Comparison of ENCODE assay signal across 1 cellular context in the genomic region with DNA sequence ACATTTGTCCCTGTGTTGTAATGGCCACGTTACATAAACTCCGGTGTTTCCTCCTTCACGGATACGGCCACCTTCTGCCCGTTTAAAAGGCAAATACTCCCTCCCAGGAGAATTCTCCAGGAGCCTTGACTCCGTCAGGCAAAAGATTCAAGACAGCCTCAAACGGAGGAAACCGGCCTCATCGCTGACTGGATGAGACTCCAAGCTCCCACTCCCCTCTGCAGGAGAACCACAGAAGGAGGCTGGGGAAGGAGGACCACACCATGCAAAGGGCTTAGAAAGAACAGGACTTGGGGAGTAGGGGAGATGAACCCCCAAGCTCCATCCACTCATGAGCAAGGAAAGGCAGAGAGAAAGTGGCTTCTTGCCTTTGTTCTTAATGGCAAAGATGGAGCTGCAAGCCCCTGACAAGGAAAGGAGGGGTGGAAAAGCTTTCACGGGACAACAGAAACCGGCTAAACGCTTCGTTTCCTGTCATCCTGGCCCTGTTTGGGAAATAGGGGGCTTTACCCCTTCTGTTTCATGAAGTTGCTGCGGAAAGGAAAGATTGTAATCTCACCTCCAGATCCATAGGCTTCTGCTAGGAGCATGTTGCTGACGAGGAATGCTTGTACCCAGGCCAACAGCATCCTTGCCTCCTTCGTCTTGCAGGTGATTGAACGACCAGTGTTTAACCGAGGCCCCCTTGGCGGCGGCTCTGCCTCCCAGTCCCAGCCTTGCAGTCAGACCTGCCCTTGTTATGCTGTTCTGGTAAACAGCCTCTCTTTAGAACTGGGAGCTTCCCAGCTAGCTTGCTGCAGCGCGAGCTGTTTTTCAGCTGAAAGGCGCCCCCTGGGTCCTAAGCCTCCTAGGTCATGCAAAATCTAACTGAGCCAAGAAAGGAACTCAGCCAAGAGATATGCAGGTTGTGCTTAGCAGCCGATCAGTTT.
TF ChIP-seq lines count a peak whose summit lies in the region.

A gene with protein sequence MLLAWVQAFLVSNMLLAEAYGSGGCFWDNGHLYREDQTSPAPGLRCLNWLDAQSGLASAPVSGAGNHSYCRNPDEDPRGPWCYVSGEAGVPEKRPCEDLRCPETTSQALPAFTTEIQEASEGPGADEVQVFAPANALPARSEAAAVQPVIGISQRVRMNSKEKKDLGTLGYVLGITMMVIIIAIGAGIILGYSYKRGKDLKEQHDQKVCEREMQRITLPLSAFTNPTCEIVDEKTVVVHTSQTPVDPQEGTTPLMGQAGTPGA (minus strand): TSS at position 773 of the 929 bp plus-strand sequence. CDS start 144 bp downstream, at position 629.

TF ChIP-seq in HepG2, 621 proteins besides CTCF, POLR2A, EP300 and RAD21 (continued from another document and continues in another):
- TF ChIP-seq, protein P1, sequence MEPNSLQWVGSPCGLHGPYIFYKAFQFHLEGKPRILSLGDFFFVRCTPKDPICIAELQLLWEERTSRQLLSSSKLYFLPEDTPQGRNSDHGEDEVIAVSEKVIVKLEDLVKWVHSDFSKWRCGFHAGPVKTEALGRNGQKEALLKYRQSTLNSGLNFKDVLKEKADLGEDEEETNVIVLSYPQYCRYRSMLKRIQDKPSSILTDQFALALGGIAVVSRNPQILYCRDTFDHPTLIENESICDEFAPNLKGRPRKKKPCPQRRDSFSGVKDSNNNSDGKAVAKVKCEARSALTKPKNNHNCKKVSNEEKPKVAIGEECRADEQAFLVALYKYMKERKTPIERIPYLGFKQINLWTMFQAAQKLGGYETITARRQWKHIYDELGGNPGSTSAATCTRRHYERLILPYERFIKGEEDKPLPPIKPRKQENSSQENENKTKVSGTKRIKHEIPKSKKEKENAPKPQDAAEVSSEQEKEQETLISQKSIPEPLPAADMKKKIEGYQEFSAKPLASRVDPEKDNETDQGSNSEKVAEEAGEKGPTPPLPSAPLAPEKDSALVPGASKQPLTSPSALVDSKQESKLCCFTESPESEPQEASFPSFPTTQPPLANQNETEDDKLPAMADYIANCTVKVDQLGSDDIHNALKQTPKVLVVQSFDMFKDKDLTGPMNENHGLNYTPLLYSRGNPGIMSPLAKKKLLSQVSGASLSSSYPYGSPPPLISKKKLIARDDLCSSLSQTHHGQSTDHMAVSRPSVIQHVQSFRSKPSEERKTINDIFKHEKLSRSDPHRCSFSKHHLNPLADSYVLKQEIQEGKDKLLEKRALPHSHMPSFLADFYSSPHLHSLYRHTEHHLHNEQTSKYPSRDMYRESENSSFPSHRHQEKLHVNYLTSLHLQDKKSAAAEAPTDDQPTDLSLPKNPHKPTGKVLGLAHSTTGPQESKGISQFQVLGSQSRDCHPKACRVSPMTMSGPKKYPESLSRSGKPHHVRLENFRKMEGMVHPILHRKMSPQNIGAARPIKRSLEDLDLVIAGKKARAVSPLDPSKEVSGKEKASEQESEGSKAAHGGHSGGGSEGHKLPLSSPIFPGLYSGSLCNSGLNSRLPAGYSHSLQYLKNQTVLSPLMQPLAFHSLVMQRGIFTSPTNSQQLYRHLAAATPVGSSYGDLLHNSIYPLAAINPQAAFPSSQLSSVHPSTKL (CRISPR knock-in tag; IDR thresholded peaks at IDR 0.05), result peak; percentile 37; the same call in 1 of the 2 replicates
- TF ChIP-seq ZFP36L1 (CRISPR knock-in tag; IDR thresholded peaks at IDR 0.05) (peak; percentile 56; the same call in 1 of the 2 replicates), FOXO1 (CRISPR knock-in tag; IDR thresholded peaks at IDR 0.05) (peak; percentile 92), MXD4 (CRISPR knock-in tag; IDR thresholded peaks at IDR 0.05) (0 out of 2 replicates have a peak, but pooled peaks have one; percentile 20), KMT2A (CRISPR knock-in tag; IDR thresholded peaks at IDR 0.05) (peak; percentile 49; the same call in 1 of the 2 replicates), ZNF232 (CRISPR knock-in tag; IDR thresholded peaks at IDR 0.05; ENCODE audit: borderline replicate concordance) (no peak), ZNF124 (CRISPR knock-in tag; IDR thresholded peaks at IDR 0.05) (0 out of 2 replicates have a peak, but pooled peaks have one; percentile 12), KDM3A (CRISPR knock-in tag; IDR thresholded peaks at IDR 0.05; ENCODE audit: low read depth) (0 out of 2 replicates have a peak, but pooled peaks have one; percentile 46), SIX1 (CRISPR knock-in tag; IDR thresholded peaks at IDR 0.05; ENCODE audit: borderline replicate concordance) (no peak), SRF (IDR thresholded peaks at IDR 0.05; ENCODE audit: low read depth, low read length) (no peak), FOXA1 (IDR thresholded peaks at IDR 0.05) (no peak), FOXA1 (CRISPR knock-in tag; IDR thresholded peaks at IDR 0.05) (peak; percentile 74), ZNF230 (CRISPR knock-in tag; IDR thresholded peaks at IDR 0.05) (0 out of 2 replicates have a peak, but pooled peaks have one; percentile 32), ZNF782 (CRISPR knock-in tag; IDR thresholded peaks at IDR 0.05; ENCODE audit: borderline replicate concordance) (peak; percentile 63; the same call in 1 of the 2 replicates), TBX2 (CRISPR knock-in tag; IDR thresholded peaks at IDR 0.05; ENCODE audit: borderline replicate concordance) (0 out of 2 replicates have a peak, but pooled peaks have one; percentile 41), STAG1 (CRISPR knock-in tag; IDR thresholded peaks at IDR 0.05) (peak; percentile 72), TARDBP (CRISPR knock-in tag; IDR thresholded peaks at IDR 0.05) (peak; percentile 78; the same call in 1 of the 2 replicates), ZNF143 (CRISPR knock-in tag; IDR thresholded peaks at IDR 0.05) (peak; percentile 14; the same call in 1 of the 2 replicates), IRX3 (CRISPR knock-in tag; IDR thresholded peaks at IDR 0.05; ENCODE audit: borderline replicate concordance, low read depth) (0 out of 2 replicates have a peak, but pooled peaks have one; percentile 31), BCL6 (CRISPR knock-in tag; IDR thresholded peaks at IDR 0.05) (peak; percentile 59), ZFP41 (CRISPR knock-in tag; IDR thresholded peaks at IDR 0.05; ENCODE audit: borderline replicate concordance) (no peak), SPEN (CRISPR knock-in tag; IDR thresholded peaks at IDR 0.05; ENCODE audit: low read depth) (0 out of 2 replicates have a peak, but pooled peaks have one; percentile 12), REPIN1 (CRISPR knock-in tag; IDR thresholded peaks at IDR 0.05; ENCODE audit: borderline replicate concordance, low read depth) (peak; percentile 33; the same call in 1 of the 2 replicates), PITX1 (CRISPR knock-in tag; IDR thresholded peaks at IDR 0.05) (peak; percentile 58; the same call in 1 of the 2 replicates), ZNF326 (CRISPR knock-in tag; IDR thresholded peaks at IDR 0.05; ENCODE audit: borderline replicate concordance) (no peak; the same call in 1 of the 2 replicates), BRCA1 (CRISPR knock-in tag; IDR thresholded peaks at IDR 0.05) (no peak), SMAD3 (CRISPR knock-in tag; IDR thresholded peaks at IDR 0.05) (peak; percentile 76; the same call in 1 of the 2 replicates), MTA3 (CRISPR knock-in tag; IDR thresholded peaks at IDR 0.05) (no peak), KMT2B (CRISPR knock-in tag; IDR thresholded peaks at IDR 0.05) (peak; percentile 57), ZBTB7A (CRISPR knock-in tag; IDR thresholded peaks at IDR 0.05) (no peak), ZSCAN12 (CRISPR knock-in tag; IDR thresholded peaks at IDR 0.05) (peak; percentile 53; the same call in 1 of the 2 replicates), SP5 (CRISPR knock-in tag; IDR thresholded peaks at IDR 0.05; ENCODE audit: borderline replicate concordance, low read depth) (no peak)
- TF ChIP-seq, protein P2, sequence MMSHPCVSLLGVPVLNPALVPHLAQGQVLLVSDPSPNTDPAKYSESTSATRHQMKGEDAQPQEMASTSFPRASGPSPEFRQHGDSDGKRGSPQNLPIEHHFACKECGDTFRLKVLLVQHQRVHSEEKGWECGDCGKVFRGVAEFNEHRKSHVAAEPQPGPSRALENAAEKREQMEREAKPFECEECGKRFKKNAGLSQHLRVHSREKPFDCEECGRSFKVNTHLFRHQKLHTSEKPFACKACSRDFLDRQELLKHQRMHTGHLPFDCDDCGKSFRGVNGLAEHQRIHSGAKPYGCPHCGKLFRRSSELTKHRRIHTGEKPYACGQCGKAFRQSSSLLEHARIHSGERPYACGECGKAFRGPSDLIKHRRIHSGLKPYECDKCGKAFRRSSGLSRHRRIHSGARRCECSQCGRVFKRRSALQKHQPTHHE (CRISPR knock-in tag; IDR thresholded peaks at IDR 0.05; ENCODE audit: borderline replicate concordance), result 0 out of 2 replicates have a peak, but pooled peaks have one; percentile 44
- TF ChIP-seq, protein P3, sequence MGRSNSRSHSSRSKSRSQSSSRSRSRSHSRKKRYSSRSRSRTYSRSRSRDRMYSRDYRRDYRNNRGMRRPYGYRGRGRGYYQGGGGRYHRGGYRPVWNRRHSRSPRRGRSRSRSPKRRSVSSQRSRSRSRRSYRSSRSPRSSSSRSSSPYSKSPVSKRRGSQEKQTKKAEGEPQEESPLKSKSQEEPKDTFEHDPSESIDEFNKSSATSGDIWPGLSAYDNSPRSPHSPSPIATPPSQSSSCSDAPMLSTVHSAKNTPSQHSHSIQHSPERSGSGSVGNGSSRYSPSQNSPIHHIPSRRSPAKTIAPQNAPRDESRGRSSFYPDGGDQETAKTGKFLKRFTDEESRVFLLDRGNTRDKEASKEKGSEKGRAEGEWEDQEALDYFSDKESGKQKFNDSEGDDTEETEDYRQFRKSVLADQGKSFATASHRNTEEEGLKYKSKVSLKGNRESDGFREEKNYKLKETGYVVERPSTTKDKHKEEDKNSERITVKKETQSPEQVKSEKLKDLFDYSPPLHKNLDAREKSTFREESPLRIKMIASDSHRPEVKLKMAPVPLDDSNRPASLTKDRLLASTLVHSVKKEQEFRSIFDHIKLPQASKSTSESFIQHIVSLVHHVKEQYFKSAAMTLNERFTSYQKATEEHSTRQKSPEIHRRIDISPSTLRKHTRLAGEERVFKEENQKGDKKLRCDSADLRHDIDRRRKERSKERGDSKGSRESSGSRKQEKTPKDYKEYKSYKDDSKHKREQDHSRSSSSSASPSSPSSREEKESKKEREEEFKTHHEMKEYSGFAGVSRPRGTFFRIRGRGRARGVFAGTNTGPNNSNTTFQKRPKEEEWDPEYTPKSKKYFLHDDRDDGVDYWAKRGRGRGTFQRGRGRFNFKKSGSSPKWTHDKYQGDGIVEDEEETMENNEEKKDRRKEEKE (IDR thresholded peaks at IDR 0.05), result no peak
- TF ChIP-seq, protein P4, sequence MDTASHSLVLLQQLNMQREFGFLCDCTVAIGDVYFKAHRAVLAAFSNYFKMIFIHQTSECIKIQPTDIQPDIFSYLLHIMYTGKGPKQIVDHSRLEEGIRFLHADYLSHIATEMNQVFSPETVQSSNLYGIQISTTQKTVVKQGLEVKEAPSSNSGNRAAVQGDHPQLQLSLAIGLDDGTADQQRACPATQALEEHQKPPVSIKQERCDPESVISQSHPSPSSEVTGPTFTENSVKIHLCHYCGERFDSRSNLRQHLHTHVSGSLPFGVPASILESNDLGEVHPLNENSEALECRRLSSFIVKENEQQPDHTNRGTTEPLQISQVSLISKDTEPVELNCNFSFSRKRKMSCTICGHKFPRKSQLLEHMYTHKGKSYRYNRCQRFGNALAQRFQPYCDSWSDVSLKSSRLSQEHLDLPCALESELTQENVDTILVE (CRISPR knock-in tag; IDR thresholded peaks at IDR 0.05), result peak; percentile 49; the same call in 1 of the 2 replicates
- TF ChIP-seq, protein P5, sequence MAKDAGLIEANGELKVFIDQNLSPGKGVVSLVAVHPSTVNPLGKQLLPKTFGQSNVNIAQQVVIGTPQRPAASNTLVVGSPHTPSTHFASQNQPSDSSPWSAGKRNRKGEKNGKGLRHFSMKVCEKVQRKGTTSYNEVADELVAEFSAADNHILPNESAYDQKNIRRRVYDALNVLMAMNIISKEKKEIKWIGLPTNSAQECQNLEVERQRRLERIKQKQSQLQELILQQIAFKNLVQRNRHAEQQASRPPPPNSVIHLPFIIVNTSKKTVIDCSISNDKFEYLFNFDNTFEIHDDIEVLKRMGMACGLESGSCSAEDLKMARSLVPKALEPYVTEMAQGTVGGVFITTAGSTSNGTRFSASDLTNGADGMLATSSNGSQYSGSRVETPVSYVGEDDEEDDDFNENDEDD (CRISPR knock-in tag; IDR thresholded peaks at IDR 0.05; ENCODE audit: borderline replicate concordance), result no peak
- TF ChIP-seq, protein P6, sequence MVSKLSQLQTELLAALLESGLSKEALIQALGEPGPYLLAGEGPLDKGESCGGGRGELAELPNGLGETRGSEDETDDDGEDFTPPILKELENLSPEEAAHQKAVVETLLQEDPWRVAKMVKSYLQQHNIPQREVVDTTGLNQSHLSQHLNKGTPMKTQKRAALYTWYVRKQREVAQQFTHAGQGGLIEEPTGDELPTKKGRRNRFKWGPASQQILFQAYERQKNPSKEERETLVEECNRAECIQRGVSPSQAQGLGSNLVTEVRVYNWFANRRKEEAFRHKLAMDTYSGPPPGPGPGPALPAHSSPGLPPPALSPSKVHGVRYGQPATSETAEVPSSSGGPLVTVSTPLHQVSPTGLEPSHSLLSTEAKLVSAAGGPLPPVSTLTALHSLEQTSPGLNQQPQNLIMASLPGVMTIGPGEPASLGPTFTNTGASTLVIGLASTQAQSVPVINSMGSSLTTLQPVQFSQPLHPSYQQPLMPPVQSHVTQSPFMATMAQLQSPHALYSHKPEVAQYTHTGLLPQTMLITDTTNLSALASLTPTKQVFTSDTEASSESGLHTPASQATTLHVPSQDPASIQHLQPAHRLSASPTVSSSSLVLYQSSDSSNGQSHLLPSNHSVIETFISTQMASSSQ (IDR thresholded peaks at IDR 0.05; ENCODE audit: low read depth), result no peak
- TF ChIP-seq, protein P6 (CRISPR knock-in tag; IDR thresholded peaks at IDR 0.05; ENCODE audit: borderline replicate concordance), result peak; percentile 32; the same call in 1 of the 2 replicates
